Comparison of ENCODE assay signal across 1 cellular context in the genomic region with DNA sequence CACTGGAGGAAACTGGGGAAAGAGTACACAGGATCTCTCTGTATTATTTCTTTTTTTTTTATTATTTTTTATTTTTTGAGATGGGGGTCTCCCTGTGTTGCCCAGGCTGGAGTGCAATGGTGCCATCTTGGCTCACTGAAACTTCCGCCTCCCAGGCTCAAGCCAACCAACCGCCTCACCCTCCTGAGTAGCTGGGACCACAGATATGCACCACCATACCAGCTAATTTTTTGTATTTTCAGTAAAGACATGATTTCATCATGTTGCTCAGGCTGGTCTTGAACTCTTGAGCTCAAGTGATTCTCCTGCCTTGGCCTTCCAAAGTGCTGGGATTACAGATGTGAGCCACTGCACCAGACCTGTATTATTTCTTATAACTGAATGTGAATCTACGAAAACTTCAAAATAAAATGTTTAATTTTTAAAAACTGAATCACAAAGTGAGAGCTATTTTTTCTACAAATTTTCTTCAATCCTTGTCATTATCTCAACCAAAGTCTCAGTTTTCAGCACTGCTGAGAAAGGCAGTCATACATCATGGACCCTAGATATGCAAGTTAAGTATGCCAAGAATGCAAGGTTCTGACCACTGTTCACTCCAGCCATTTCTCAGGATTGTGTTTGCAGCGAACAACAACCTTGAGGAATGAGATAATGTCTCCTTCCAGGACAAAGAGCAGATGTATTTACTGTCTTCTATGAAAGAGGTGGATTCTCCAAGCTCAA.
TF ChIP-seq lines count a peak whose summit lies in the region.

No MANE protein-coding gene starts in this region.

TF ChIP-seq in GM23338, 12 proteins besides CTCF, POLR2A, EP300 and RAD21 (continued from another document):
- no peak for TF ChIP-seq CREB1 (CRISPR knock-in tag; IDR thresholded peaks at IDR 0.05; ENCODE audit: low read depth)
- TF ChIP-seq ZNF331 (CRISPR knock-in tag; IDR thresholded peaks at IDR 0.05; ENCODE audit: low read depth): no peak
- TF ChIP-seq EZH2phosphoT487 (IDR thresholded peaks at IDR 0.05; ENCODE audit: unreplicated experiment): no peak
- no peak for TF ChIP-seq STAT1 (IDR thresholded peaks at IDR 0.05; ENCODE audit: unreplicated experiment)
